ENCODE assay signal across 14 cellular contexts in genomic region chr5:154788212-154788611, GRCh38. TPM values are rescaled to one million over a fixed set of nuclear protein-coding genes. Genes with fewer than 3 reads are reported as not detected.
DNase-seq lines count a peak whose midpoint lies in the region; ATAC-seq and TF ChIP-seq lines count a peak whose summit lies in the region.
"Had no signal": no experiment of that assay in that cellular context is flagged by ENCODE, and none has a peak within 500 bp of the region (broad histone marks: within the 10 kb centered on the region; RNA-seq: fewer than 3 reads in every experiment).

No MANE protein-coding gene starts in this region.

- no peak overlapping the region for H3K4me3 ChIP-seq in BLaER1
- no peak overlapping the region for H3K4me3 ChIP-seq in DND-41 (ENCODE audit: low read depth in 1 of 2, low read length in 2 of 2)
- H3K4me3 ChIP-seq: adrenal gland had no signal

- H3K9me3 ChIP-seq in BLaER1 (no peaks in the 10 kb centered on the region), DND-41 (ENCODE audit: insufficient read depth, low read length, severe bottlenecking) (no peaks in the 10 kb centered on the region)
- H3K9me3 ChIP-seq: adrenal gland had no signal

- no peaks in the 10 kb centered on the region for H3K9me3 Mint-ChIP-seq in activated naive CD4-positive, alpha-beta T cell treated with anti-CD3 and anti-CD28 coated beads, Interleukin-2, amount 50 U/mL, for 72 hours
- H3K9me3 Mint-ChIP-seq in naive B cell = no peaks in the 10 kb centered on the region

- H3K36me3 Mint-ChIP-seq in activated naive CD4-positive, alpha-beta T cell treated with anti-CD3 and anti-CD28 coated beads, Interleukin-2, amount 50 U/mL, for 72 hours = peaks cover 0 to 27% of the 10 kb centered on the region in 2 donors
- H3K36me3 Mint-ChIP-seq in naive B cell = peaks cover 0 to 11% of the 10 kb centered on the region in 2 donors

- peak overlapping the region; percentile 79 to 96 for H3K27ac Mint-ChIP-seq in activated naive CD4-positive, alpha-beta T cell treated with anti-CD3 and anti-CD28 coated beads, Interleukin-2, amount 50 U/mL, for 72 hours
- peak overlapping the region; percentile 84 to 97 (median 92) for H3K27ac Mint-ChIP-seq in naive B cell

- H4K20me1 ChIP-seq in BLaER1 = peaks cover 100% of the 10 kb centered on the region
- H4K20me1 ChIP-seq in DND-41 (ENCODE audit: insufficient read depth, low read length) = peaks cover 89% of the 10 kb centered on the region

- peaks cover 58% of the 10 kb centered on the region for H3K4me1 ChIP-seq in BLaER1
- no peaks in the 10 kb centered on the region for H3K4me1 ChIP-seq in DND-41 (ENCODE audit: insufficient read depth, low read length)

- ATAC-seq in DND-41 (ENCODE audit: insufficient read depth, low read depth) (no peak), naive B cell (ENCODE audit: low read depth in 2 of 2) (no peak), GM18511 (IDR thresholded peaks at IDR 0.05; ENCODE audit: unreplicated experiment) (no peak)
- no peak for ATAC-seq in activated naive CD4-positive, alpha-beta T cell treated with anti-CD3 and anti-CD28 coated beads, Interleukin-2, amount 50 U/mL, for 72 hours
- ATAC-seq: sciatic nerve had no signal

- H3K4me3 Mint-ChIP-seq in naive B cell = peak overlapping the region in 3 of 8 donors; percentile 3 to 67 (median 49)

- peaks cover 68% of the 10 kb centered on the region for H3K36me3 ChIP-seq in BLaER1
- H3K36me3 ChIP-seq in DND-41 (ENCODE audit: insufficient read depth, low read length) = peaks cover 75% of the 10 kb centered on the region

- H3K79me2 ChIP-seq in DND-41 (ENCODE audit: insufficient read depth, low read length) = peaks cover 96% of the 10 kb centered on the region

- H3K4me2 ChIP-seq in BLaER1 (peak overlapping the region; percentile 70), DND-41 (ENCODE audit: insufficient read depth, low read length) (no peak overlapping the region)

- peak overlapping the region; percentile 59; the same call in 1 of the 2 replicates for H3K27ac ChIP-seq in BLaER1
- peak overlapping the region; percentile 18; the same call in 1 of the 2 replicates for H3K27ac ChIP-seq in DND-41 (ENCODE audit: low read length)
- H3K27ac ChIP-seq: HL-60 had no signal

- TF ChIP-seq CTCF in DND-41 (IDR thresholded peaks at IDR 0.05; ENCODE audit: borderline replicate concordance, extremely low read depth, low read length, poor library complexity, severe bottlenecking) = no peak

- peaks cover 53 to 74% (median 70%) of the 10 kb centered on the region in 3 donors for H3K4me1 Mint-ChIP-seq in naive B cell

- H3K9ac ChIP-seq in BLaER1 (peak overlapping the region; percentile 58; the same call in 1 of the 2 replicates), DND-41 (ENCODE audit: low read depth, low read length) (no peak overlapping the region)

- H2AFZ ChIP-seq in DND-41 (ENCODE audit: low read depth, low read length) = no peak overlapping the region

- H3K27me3 ChIP-seq in BLaER1 (no peaks in the 10 kb centered on the region), DND-41 (ENCODE audit: insufficient read depth, low read length, poor library complexity) (no peaks in the 10 kb centered on the region)
- H3K27me3 ChIP-seq: adrenal gland had no signal

- DNase-seq in DND-41 (no peak), naive B cell (no peak), hepatic stellate cell (ENCODE audit: low spot score) (no peak), cerebellar nuclear complex (lab: John Stamatoyannopoulos, UW) (no peak), cerebellar cortex (ENCODE audit: low spot score) (no peak)
- no peak for DNase-seq in activated naive CD4-positive, alpha-beta T cell treated with anti-CD3 and anti-CD28 coated beads, Interleukin-2, amount 50 U/mL, for 72 hours (ENCODE audit: low spot score in 2 of 2)
- DNase-seq: activated CD4-positive, alpha-beta T cell treated with anti-CD3 and anti-CD28 coated beads, Interleukin-2, amount 50 U/mL, for 4 hours; adrenal gland; GDM1; SW 1271 had no signal

- no peaks in the 10 kb centered on the region for H3K27me3 Mint-ChIP-seq in naive B cell

RNA-seq across cellular contexts. Expression of gene LARP1, which starts 33.0 kb away (rescaled TPM):
- total RNA-seq in activated naive CD4-positive, alpha-beta T cell treated with anti-CD3 and anti-CD28 coated beads, Interleukin-2, amount 50 U/mL, for 72 hours = 100 to 1,000 TPM; 172 to 231 TPM
- 10 to 100 TPM in 4 of 6 donors, 1 to 10 TPM in 2; 4.3 to 22.7 (median 11.1) TPM for polyA plus RNA-seq in naive B cell (ENCODE audit: low read depth in 6 of 6)
